ENCODE assay signal across 11 cellular contexts in genomic region chr16:10877472-10877946, GRCh38. TPM values are rescaled to one million over a fixed set of nuclear protein-coding genes. Genes with fewer than 3 reads are reported as not detected.
DNase-seq lines count a peak whose midpoint lies in the region; ATAC-seq and TF ChIP-seq lines count a peak whose summit lies in the region.
"Had no signal": no experiment of that assay in that cellular context is flagged by ENCODE, and none has a peak within 500 bp of the region (broad histone marks: within the 10 kb centered on the region; RNA-seq: fewer than 3 reads in every experiment).

No MANE protein-coding gene starts in this region.

- ATAC-seq in stimulated activated naive B cell treated with anti-CD40 and anti-IgM and Interleukin-4, amounts not matched to agents 10 μg/mL and 1 μg/mL and 100 μg/mL, for 72 hours (replicated peaks) = peak; percentile 6 to 17
- ATAC-seq in GM21526 (IDR thresholded peaks at IDR 0.05; ENCODE audit: low FRiP score, unreplicated experiment) = no peak

- H3K27me3 Mint-ChIP-seq in activated CD4-positive, alpha-beta T cell treated with anti-CD3 and anti-CD28 coated beads, Interleukin-2, amount 10 ng/mL, durations not matched to agents 24 days and 14 days = peaks cover 43% of the 10 kb centered on the region
- no peaks in the 10 kb centered on the region for H3K27me3 Mint-ChIP-seq in stimulated activated naive B cell treated with anti-CD40 and anti-IgM and Interleukin-4, amounts not matched to agents 10 μg/mL and 1 μg/mL and 100 μg/mL, for 72 hours

- no peak for DNase-seq in activated CD4-positive, alpha-beta T cell treated with anti-CD3 and anti-CD28 coated beads, Interleukin-2, amount 10 ng/mL, durations not matched to agents 24 days and 14 days
- DNase-seq in activated CD4-positive, alpha-beta T cell treated with anti-CD3 and anti-CD28 coated beads for 1 hour = no peak
- DNase-seq in NAMALWA (ENCODE audit: low spot score) = peak; percentile 70
- no peak for DNase-seq in coronary artery (ENCODE audit: low spot score)
- no peak for DNase-seq in stimulated activated naive B cell treated with anti-CD40 and anti-IgM and Interleukin-4, amounts not matched to agents 10 μg/mL and 1 μg/mL and 100 μg/mL, for 72 hours
- no peak for DNase-seq in pons (ENCODE audit: low spot score)
- DNase-seq in NCI-H446 (lab: John Stamatoyannopoulos, UW) = no peak
- DNase-seq: kidney glomerular epithelial cell had no signal

- H3K27ac Mint-ChIP-seq in activated CD4-positive, alpha-beta T cell treated with anti-CD3 and anti-CD28 coated beads, Interleukin-2, amount 10 ng/mL, durations not matched to agents 24 days and 14 days = peak overlapping the region; percentile 43
- H3K27ac Mint-ChIP-seq in stimulated activated naive B cell treated with anti-CD40 and anti-IgM and Interleukin-4, amounts not matched to agents 10 μg/mL and 1 μg/mL and 100 μg/mL, for 72 hours = peak overlapping the region; percentile 99

- H3K4me3 Mint-ChIP-seq in activated CD4-positive, alpha-beta T cell treated with anti-CD3 and anti-CD28 coated beads, Interleukin-2, amount 10 ng/mL, durations not matched to agents 24 days and 14 days = peak overlapping the region; percentile 95
- peak overlapping the region; percentile 91 to 100 for H3K4me3 Mint-ChIP-seq in stimulated activated naive B cell treated with anti-CD40 and anti-IgM and Interleukin-4, amounts not matched to agents 10 μg/mL and 1 μg/mL and 100 μg/mL, for 72 hours

- intact Hi-C loops in activated CD4-positive, alpha-beta T cell treated with anti-CD3 and anti-CD28 coated beads, Interleukin-2, amount 10 ng/mL, durations not matched to agents 24 days and 14 days (cut with micrococcal nuclease) = no loop called here

- H3K4me3 ChIP-seq in coronary artery = peak overlapping the region; percentile 40
- H3K4me3 ChIP-seq: K562 had no signal

- H3K4me1 Mint-ChIP-seq in activated CD4-positive, alpha-beta T cell treated with anti-CD3 and anti-CD28 coated beads, Interleukin-2, amount 10 ng/mL, durations not matched to agents 24 days and 14 days = peaks cover 69% of the 10 kb centered on the region
- peaks cover 47 to 86% of the 10 kb centered on the region in 2 donors for H3K4me1 Mint-ChIP-seq in stimulated activated naive B cell treated with anti-CD40 and anti-IgM and Interleukin-4, amounts not matched to agents 10 μg/mL and 1 μg/mL and 100 μg/mL, for 72 hours

- no peak for TF ChIP-seq CTCF in coronary artery (IDR thresholded peaks at IDR 0.05)

- peaks cover 2% of the 10 kb centered on the region for H3K36me3 Mint-ChIP-seq in activated CD4-positive, alpha-beta T cell treated with anti-CD3 and anti-CD28 coated beads, Interleukin-2, amount 10 ng/mL, durations not matched to agents 24 days and 14 days (ENCODE audit: low read depth)
- H3K36me3 Mint-ChIP-seq in stimulated activated naive B cell treated with anti-CD40 and anti-IgM and Interleukin-4, amounts not matched to agents 10 μg/mL and 1 μg/mL and 100 μg/mL, for 72 hours = peaks cover 45 to 55% of the 10 kb centered on the region in 2 donors

- peak overlapping the region in 1 of 2 donors; percentile 54 for H3K27ac ChIP-seq in coronary artery

- no peaks in the 10 kb centered on the region for H3K9me3 Mint-ChIP-seq in activated CD4-positive, alpha-beta T cell treated with anti-CD3 and anti-CD28 coated beads, Interleukin-2, amount 10 ng/mL, durations not matched to agents 24 days and 14 days
- peaks cover 1 to 7% of the 10 kb centered on the region in 2 donors for H3K9me3 Mint-ChIP-seq in stimulated activated naive B cell treated with anti-CD40 and anti-IgM and Interleukin-4, amounts not matched to agents 10 μg/mL and 1 μg/mL and 100 μg/mL, for 72 hours

RNA-seq across cellular contexts. Expression of gene CIITA, which starts 0.5 kb away (rescaled TPM):
- total RNA-seq in activated CD4-positive, alpha-beta T cell treated with anti-CD3 and anti-CD28 coated beads, Interleukin-2, amount 10 ng/mL, durations not matched to agents 24 days and 14 days = 5.0 and 6.4 TPM in 2 replicates
- total RNA-seq: chondrocyte had no signal

RNA-seq across cellular contexts. Expression of gene TVP23A, which starts 58.9 kb away (rescaled TPM):
- total RNA-seq in activated CD4-positive, alpha-beta T cell treated with anti-CD3 and anti-CD28 coated beads, Interleukin-2, amount 10 ng/mL, durations not matched to agents 24 days and 14 days = not detected in 2 replicates
